8 cellular contexts compared by ENCODE assay signal in genomic region chr9:69035438-69036316, GRCh38. TPM values are rescaled to one million over a fixed set of nuclear protein-coding genes. Genes with fewer than 3 reads are reported as not detected.
A peak's percentile ranks its signal among the peaks of the same experiment; 100 is the strongest.
DNase-seq lines count a peak whose midpoint lies in the region; ATAC-seq, FAIRE-seq and TF ChIP-seq lines count a peak whose summit lies in the region.

Gene FXN, plus strand, starts transcription at chr9:69035752. Its CDS starts 31 bp downstream, at chr9:69035783.

- DNase-seq in SIG-M5 treated with dmso at 0.1 percent for 504 hours (lab: John Stamatoyannopoulos, UW; ENCODE audit: unreplicated experiment): peak; percentile 60
- no peak for DNase-seq in SIG-M5 (lab: John Stamatoyannopoulos, UW)
- peak; percentile 8 for DNase-seq in NCI-H2081 treated with DMSO at 0.1 percent for 48 hours (lab: John Stamatoyannopoulos, UW)
- peak; percentile 58 for DNase-seq in bronchial epithelial cell (ENCODE audit: low read depth)
- DNase-seq in inferior parietal cortex (ENCODE audit: extremely low spot score): peak; percentile 75
- DNase-seq in stimulated activated CD4-positive, alpha-beta T cell treated with anti-CD3 and anti-CD28 coated beads, Interleukin-12 subunit alpha, Interleukin-12 subunit beta, amount 100 ng/mL, for 24 hours (ENCODE audit: low read depth in 2 of 2): peak; percentile 68 to 74

- H3K36me3 ChIP-seq in bronchial epithelial cell (ENCODE audit: control insufficient read depth, insufficient read depth, low read length): no peaks in the 10 kb centered on the region

- peak; percentile 92 for ATAC-seq in HG02943 (IDR thresholded peaks at IDR 0.05; ENCODE audit: low read depth, unreplicated experiment)

- H3K27me3 ChIP-seq in bronchial epithelial cell (ENCODE audit: control insufficient read depth, insufficient read depth, low read length): no peaks in the 10 kb centered on the region

- FAIRE-seq in bronchial epithelial cell (lab: Jason Lieb, UNC): no peak

- peak within 1 kb of the TSS; percentile 77 for H3K4me3 ChIP-seq in WI38 (ENCODE audit: low read depth, low read length)
- peak within 1 kb of the TSS; percentile 51 for H3K4me3 ChIP-seq in bronchial epithelial cell (ENCODE audit: low read depth, low read length)

- TF ChIP-seq CTCF in WI38 (IDR thresholded peaks at IDR 0.05; ENCODE audit: low read depth, low read length): peak; percentile 98
- peak; percentile 98 for TF ChIP-seq CTCF in bronchial epithelial cell (IDR thresholded peaks at IDR 0.05; ENCODE audit: insufficient read depth, low read length, severe bottlenecking)

RNA-seq across cellular contexts. Expression of gene FXN, which starts in this region (rescaled TPM):
- total RNA-seq in bronchial epithelial cell: 1.0 and 2.9 TPM in 2 replicates
